In the genomic region with DNA sequence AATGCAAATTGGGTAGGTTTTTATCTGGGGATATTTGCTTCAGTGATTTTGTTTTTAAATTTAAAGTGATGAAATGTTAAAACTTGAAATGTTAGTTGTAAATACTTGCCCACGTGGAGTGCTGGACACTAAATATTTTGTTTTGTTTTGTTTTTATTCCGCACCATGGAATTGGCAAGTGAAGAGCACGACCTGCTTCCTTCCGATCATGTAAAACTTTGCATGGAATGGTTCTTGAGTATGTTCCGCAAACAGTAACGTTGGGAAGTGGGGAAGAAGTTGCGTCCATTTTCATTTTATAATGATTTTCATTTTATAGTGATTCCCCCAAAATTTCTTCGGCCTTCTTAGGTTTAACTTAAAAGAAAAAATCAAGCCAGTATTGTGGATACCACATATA, we compare ENCODE assay signal across 1 cellular context.
TF ChIP-seq lines count a peak whose summit lies in the region.

No MANE protein-coding gene starts in this region.

TF ChIP-seq in endothelial cell of umbilical vein, 7 proteins besides CTCF, POLR2A, EP300 and RAD21 (continued from another document):
- no peak for TF ChIP-seq POLR2AphosphoS5 (IDR thresholded peaks at IDR 0.05; ENCODE audit: insufficient read depth, low read depth, low read length)
- no peak for TF ChIP-seq FOS (IDR thresholded peaks at IDR 0.05; ENCODE audit: borderline replicate concordance, insufficient read depth, low read length)
TF ChIP-seq in endothelial cell of umbilical vein: peak in this region for 0.
